1 cellular context compared by ENCODE assay signal in genomic region chr5:125835293-125836172, GRCh38.
TF ChIP-seq lines count a peak whose summit lies in the region.

No MANE protein-coding gene starts in this region.

TF ChIP-seq in HepG2, 621 proteins besides CTCF, POLR2A, EP300 and RAD21 (continued from another document):
- TF ChIP-seq CBFB (CRISPR knock-in tag; IDR thresholded peaks at IDR 0.05) = no peak
- peak; percentile 35; the same call in 1 of the 2 replicates for TF ChIP-seq SMC3 (IDR thresholded peaks at IDR 0.05; ENCODE audit: low read length)
- peak; percentile 84 for TF ChIP-seq STAG1 (CRISPR knock-in tag; IDR thresholded peaks at IDR 0.05)
TF ChIP-seq in HepG2: peak in this region for 2.
